Comparison of ENCODE assay signal across 8 cellular contexts in the genomic region with DNA sequence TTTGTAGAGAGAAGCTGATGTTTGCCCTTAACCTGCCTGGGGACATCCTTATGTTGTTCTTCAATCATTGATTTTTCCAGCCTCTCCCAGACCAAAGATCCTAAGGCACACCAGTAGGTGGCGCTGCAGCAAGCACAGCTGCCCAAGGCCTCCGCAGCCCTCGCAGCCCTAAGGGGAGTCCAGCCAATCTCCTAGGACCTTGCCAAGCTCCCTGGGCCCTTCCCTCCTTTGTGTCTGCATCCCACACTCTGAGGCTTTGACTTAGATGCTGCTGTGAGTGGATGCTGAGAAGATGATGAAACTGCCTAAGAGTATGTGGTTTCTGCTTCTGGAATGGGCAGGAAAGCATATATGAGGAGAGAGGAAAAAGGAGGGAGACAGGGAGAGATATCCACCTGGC. TPM values are rescaled to one million over a fixed set of nuclear protein-coding genes. Genes with fewer than 3 reads are reported as not detected.
DNase-seq lines count a peak whose midpoint lies in the region; ATAC-seq and TF ChIP-seq lines count a peak whose summit lies in the region.

No MANE protein-coding gene starts in this region.

- peaks cover 10% of the 10 kb centered on the region for H3K9me3 Mint-ChIP-seq in chondrocyte (ENCODE audit: low read depth)
- H3K9me3 Mint-ChIP-seq in mesothelial cell of epicardium, result peaks cover 10% of the 10 kb centered on the region

- H3K36me3 Mint-ChIP-seq in chondrocyte (ENCODE audit: low read depth) (peaks cover 6% of the 10 kb centered on the region), mesothelial cell of epicardium (no peaks in the 10 kb centered on the region)

- TF ChIP-seq CTCF in chondrocyte (IDR thresholded peaks at IDR 0.05), result peak; percentile 70
- TF ChIP-seq CTCF in mesothelial cell of epicardium (IDR thresholded peaks at IDR 0.05; ENCODE audit: unreplicated experiment), result peak; percentile 69

- H3K4me3 Mint-ChIP-seq in chondrocyte (ENCODE audit: unreplicated experiment), result no peak overlapping the region
- no peak overlapping the region for H3K4me3 Mint-ChIP-seq in mesothelial cell of epicardium

- H3K4me1 Mint-ChIP-seq in chondrocyte (ENCODE audit: low read depth) (no peaks in the 10 kb centered on the region), mesothelial cell of epicardium (peaks cover 8% of the 10 kb centered on the region)

- H3K27ac Mint-ChIP-seq in chondrocyte (ENCODE audit: unreplicated experiment), result no peak overlapping the region
- H3K27ac Mint-ChIP-seq in mesothelial cell of epicardium, result no peak overlapping the region

- peak; percentile 12 to 42 for DNase-seq in NCI-H526 (lab: John Stamatoyannopoulos, UW)
- no peak for DNase-seq in NCI-H526 treated with DMSO at 0.1 percent for 48 hours (lab: John Stamatoyannopoulos, UW)
- peak; percentile 34 for DNase-seq in NCI-H345 treated with DMSO at 0.1 percent for 48 hours (lab: John Stamatoyannopoulos, UW; ENCODE audit: unreplicated experiment)
- DNase-seq in chondrocyte (ENCODE audit: low spot score), result no peak
- DNase-seq in mesothelial cell of epicardium (ENCODE audit: low spot score in 2 of 2, unreplicated experiment in 2 of 2), result peak; percentile 40 to 68
- DNase-seq in KG1 (lab: John Stamatoyannopoulos, UW), result no peak

- ATAC-seq in HG03045 (IDR thresholded peaks at IDR 0.05; ENCODE audit: unreplicated experiment) (no peak), HG02973 (IDR thresholded peaks at IDR 0.05; ENCODE audit: unreplicated experiment) (no peak)

- H3K27me3 Mint-ChIP-seq in chondrocyte (ENCODE audit: low read depth) (peaks cover 55% of the 10 kb centered on the region), mesothelial cell of epicardium (ENCODE audit: low read depth) (peaks cover 2% of the 10 kb centered on the region)

RNA-seq across cellular contexts. Expression of a gene that starts 47.1 kb away (rescaled TPM):
- not detected in 3 replicates for total RNA-seq in chondrocyte
- total RNA-seq in mesothelial cell of epicardium, result not detected in 3 replicates

Comparison
In these comparisons a context has a peak if more than half of its experiments do, and no peak if none do; other contexts are left out.
1. DNase-seq: peak in NCI-H526 (2 of 2), NCI-H345 treated with DMSO at 0.1 percent for 48 hours (single experiment) and mesothelial cell of epicardium (2 of 2); none in NCI-H526 treated with DMSO at 0.1 percent for 48 hours (single experiment), chondrocyte (single experiment) and KG1 (single experiment).